ENCODE assay signal across 17 cellular contexts in genomic region chr7:35390146-35390545, GRCh38.
DNase-seq lines count a peak whose midpoint lies in the region; ATAC-seq and TF ChIP-seq lines count a peak whose summit lies in the region.
"Had no signal": no experiment of that assay in that cellular context is flagged by ENCODE, and none has a peak within 500 bp of the region (broad histone marks: within the 10 kb centered on the region; RNA-seq: fewer than 3 reads in every experiment).

No MANE protein-coding gene starts in this region.

- POLR2A ChIA-PET in PC-3 (lab: Charles Lee; ENCODE audit: unreplicated experiment): no interaction called here

- BruUV-seq in PC-3 (replicated peaks; lab: Mats Ljungman, UMichigan): no TSS peak

- H2BK120ac ChIP-seq in mesendoderm (ENCODE audit: low read depth, low read length): no peak overlapping the region

- H3K27ac ChIP-seq in PC-3 (ENCODE audit: low read length): peak overlapping the region; percentile 72
- no peak overlapping the region for H3K27ac ChIP-seq in endodermal cell (ENCODE audit: low read depth, low read length)
- H3K27ac ChIP-seq in mesendoderm (ENCODE audit: low read depth, low read length): no peak overlapping the region

- H3K9me3 Mint-ChIP-seq in endodermal cell: no peaks in the 10 kb centered on the region
- H3K9me3 Mint-ChIP-seq: CD4-positive, alpha-beta memory T cell; GM23338; H9 had no signal

- DNase-seq in PC-3 (peak; percentile 35), endodermal cell (peak; percentile 85), mesendoderm (peak; percentile 63), NCI-H510A (lab: John Stamatoyannopoulos, UW) (no peak), SW 1271 (lab: John Stamatoyannopoulos, UW) (no peak), iPS-NIHi11 (ENCODE audit: low spot score) (no peak), DMS114 treated with DMSO at 0.1 percent for 48 hours (lab: John Stamatoyannopoulos, UW; ENCODE audit: unreplicated experiment) (no peak)
- DNase-seq: 8988T; C1 segment of cervical spinal cord; CD4-positive, alpha-beta memory T cell; COR-L47; DMS79; EL; GF-D8; H9 had no signal

- H2BK15ac ChIP-seq in mesendoderm (replicated peaks; ENCODE audit: low read depth): no peak overlapping the region

- TF ChIP-seq CTCF in PC-3 (conservative IDR thresholded peaks at IDR 0.05; ENCODE audit: low read depth, low read length): no peak
- no peak for TF ChIP-seq CTCF in endodermal cell (conservative IDR thresholded peaks at IDR 0.05)

- H3K27ac Mint-ChIP-seq in endodermal cell: no peak overlapping the region
- H3K27ac Mint-ChIP-seq: CD4-positive, alpha-beta memory T cell; GM23338 had no signal

- H3K9ac ChIP-seq in PC-3 (ENCODE audit: low read length): peak overlapping the region; percentile 35; the same call in 1 of the 2 replicates
- no peak overlapping the region for H3K9ac ChIP-seq in endodermal cell (ENCODE audit: extremely low read depth, low read length, poor library complexity, severe bottlenecking)
- no peak overlapping the region for H3K9ac ChIP-seq in mesendoderm (ENCODE audit: low read length)

- no peak overlapping the region for H3K4me3 Mint-ChIP-seq in endodermal cell
- H3K4me3 Mint-ChIP-seq: CD4-positive, alpha-beta memory T cell; GM23338; H9 had no signal

- no peaks in the 10 kb centered on the region for H3K36me3 Mint-ChIP-seq in endodermal cell (ENCODE audit: low read depth)
- H3K36me3 Mint-ChIP-seq: CD4-positive, alpha-beta memory T cell had no signal

- WGBS in endodermal cell (ENCODE audit: insufficient coverage in 1 of 2, insufficient read length in 1 of 2), 2 experiments: 64 to 71% methylated on average over 3 to 5 of the region's 5 CpGs
- no CpG with 5 or more reads among the region's 5 CpGs for WGBS in mesendoderm (ENCODE audit: extremely low coverage, insufficient coverage, low lambda C conversion rate)

- H3K79me2 ChIP-seq in PC-3 (ENCODE audit: low read length) (no peaks in the 10 kb centered on the region), mesendoderm (ENCODE audit: control insufficient read depth, insufficient read depth, low read length) (no peaks in the 10 kb centered on the region)

- H3K4me2 ChIP-seq in PC-3 (ENCODE audit: low read length) (peak overlapping the region; percentile 59), mesendoderm (ENCODE audit: low read length) (no peak overlapping the region)
- H3K4me2 ChIP-seq: GM23338 had no signal

- H3F3A ChIP-seq in PC-3 (ENCODE audit: low read length, unreplicated experiment): no peaks in the 10 kb centered on the region

- CTCF ChIA-PET in PC-3 (lab: Charles Lee): no interaction called here

- H3K9me3 ChIP-seq in PC-3 (ENCODE audit: low read length): no peaks in the 10 kb centered on the region
- no peaks in the 10 kb centered on the region for H3K9me3 ChIP-seq in endodermal cell (ENCODE audit: control insufficient read depth, low read length)

- peak overlapping the region; percentile 31; the same call in 1 of the 2 replicates for H2AFZ ChIP-seq in PC-3 (ENCODE audit: low read length)
- H2AFZ ChIP-seq: GM23338 had no signal

- H3K36me3 ChIP-seq in PC-3 (ENCODE audit: low read depth, low read length) (no peaks in the 10 kb centered on the region), endodermal cell (ENCODE audit: control insufficient read depth, insufficient read depth, low read length) (no peaks in the 10 kb centered on the region), mesendoderm (ENCODE audit: control insufficient read depth, insufficient read depth, low read length) (no peaks in the 10 kb centered on the region)

- no peak overlapping the region for H4K8ac ChIP-seq in mesendoderm (ENCODE audit: low read depth, low read length)

- no peaks in the 10 kb centered on the region for H4K20me1 ChIP-seq in PC-3 (ENCODE audit: low read length)

- no peak overlapping the region for H3K18ac ChIP-seq in mesendoderm (ENCODE audit: low read length)

- H2BK5ac ChIP-seq in mesendoderm (ENCODE audit: low read length): no peak overlapping the region

- H3K4me1 Mint-ChIP-seq in endodermal cell: peaks cover 11% of the 10 kb centered on the region
- H3K4me1 Mint-ChIP-seq: CD4-positive, alpha-beta memory T cell; GM23338; H9 had no signal

- no peak for ATAC-seq in PC-3
- ATAC-seq: GM23338, HCT116 had no signal

- no peak overlapping the region for H3K56ac ChIP-seq in mesendoderm (ENCODE audit: low read length)

- no peaks in the 10 kb centered on the region for H3K79me1 ChIP-seq in mesendoderm (ENCODE audit: low read length)

- H3K4ac ChIP-seq in mesendoderm (ENCODE audit: low read depth, low read length): no peak overlapping the region

- H3K4me1 ChIP-seq in PC-3 (ENCODE audit: insufficient read depth, low read length) (peaks cover 24% of the 10 kb centered on the region), endodermal cell (ENCODE audit: control insufficient read depth, insufficient read depth, low read length) (no peaks in the 10 kb centered on the region), mesendoderm (ENCODE audit: control insufficient read depth, low read depth, low read length) (peaks cover 7% of the 10 kb centered on the region)

- intact Hi-C loops in PC-3 (cut with micrococcal nuclease): no loop called here

- H3K4me3 ChIP-seq in PC-3 (ENCODE audit: low read length): no peak overlapping the region
- H3K4me3 ChIP-seq in endodermal cell (ENCODE audit: low read length): no peak overlapping the region
- no peak overlapping the region for H3K4me3 ChIP-seq in mesendoderm (ENCODE audit: low read length)
- H3K4me3 ChIP-seq: GM23338 had no signal

- H3K27me3 ChIP-seq in PC-3 (ENCODE audit: low read length) (0 out of 2 replicates have a peak, but pooled peaks cover 7% of the 10 kb centered on the region), endodermal cell (ENCODE audit: control insufficient read depth, insufficient read depth, low read length, poor library complexity, severe bottlenecking) (no peaks in the 10 kb centered on the region), mesendoderm (ENCODE audit: insufficient read depth, low read length, poor library complexity) (no peaks in the 10 kb centered on the region)

- H3K23ac ChIP-seq in mesendoderm (ENCODE audit: low read length): no peak overlapping the region

- H2AK5ac ChIP-seq in mesendoderm (ENCODE audit: low read length): no peak overlapping the region

- H3K27me3 Mint-ChIP-seq in endodermal cell (ENCODE audit: insufficient read depth): peaks cover 7% of the 10 kb centered on the region

- no peak overlapping the region for H4K5ac ChIP-seq in mesendoderm (ENCODE audit: low read length)

- no peaks in the 10 kb centered on the region for H3K9me2 ChIP-seq in PC-3 (replicated peaks; ENCODE audit: low read length)

Comparison
In these comparisons a context has a peak if more than half of its experiments do, and no peak if none do; other contexts are left out.
1. DNase-seq: peak in PC-3 (single experiment), endodermal cell (single experiment) and mesendoderm (single experiment); none in NCI-H510A (single experiment), SW 1271 (0 of 2), iPS-NIHi11 (single experiment) and DMS114 treated with DMSO at 0.1 percent for 48 hours (single experiment).